1 cellular context compared by ENCODE assay signal in the genomic region with DNA sequence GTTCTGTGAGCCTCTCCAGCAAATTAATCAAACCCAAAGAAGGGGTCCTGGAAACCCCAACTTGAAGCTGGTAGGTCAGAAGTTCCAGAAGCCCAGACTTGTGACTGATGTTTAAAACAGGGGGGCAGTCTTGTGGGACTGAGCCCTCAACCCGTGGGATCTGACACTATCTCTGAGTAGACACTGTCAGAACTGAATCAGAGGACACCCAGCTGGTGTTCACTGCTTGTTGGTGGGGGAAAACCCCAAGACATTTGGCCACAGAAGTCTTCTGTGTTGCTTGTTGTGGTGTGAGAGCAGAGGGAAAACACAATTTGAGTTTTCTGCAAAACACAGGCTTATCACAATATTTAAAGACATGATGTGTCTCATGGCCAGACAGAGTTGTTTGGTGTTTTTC.
TF ChIP-seq lines count a peak whose summit lies in the region.

No MANE protein-coding gene starts in this region.

TF ChIP-seq in WTC11, 78 proteins besides CTCF, POLR2A, EP300 and RAD21 (continued from another document):
- TF ChIP-seq, protein P1, sequence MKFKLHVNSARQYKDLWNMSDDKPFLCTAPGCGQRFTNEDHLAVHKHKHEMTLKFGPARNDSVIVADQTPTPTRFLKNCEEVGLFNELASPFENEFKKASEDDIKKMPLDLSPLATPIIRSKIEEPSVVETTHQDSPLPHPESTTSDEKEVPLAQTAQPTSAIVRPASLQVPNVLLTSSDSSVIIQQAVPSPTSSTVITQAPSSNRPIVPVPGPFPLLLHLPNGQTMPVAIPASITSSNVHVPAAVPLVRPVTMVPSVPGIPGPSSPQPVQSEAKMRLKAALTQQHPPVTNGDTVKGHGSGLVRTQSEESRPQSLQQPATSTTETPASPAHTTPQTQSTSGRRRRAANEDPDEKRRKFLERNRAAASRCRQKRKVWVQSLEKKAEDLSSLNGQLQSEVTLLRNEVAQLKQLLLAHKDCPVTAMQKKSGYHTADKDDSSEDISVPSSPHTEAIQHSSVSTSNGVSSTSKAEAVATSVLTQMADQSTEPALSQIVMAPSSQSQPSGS (CRISPR knock-in tag; IDR thresholded peaks at IDR 0.05; ENCODE audit: borderline replicate concordance, low read depth), result no peak
- TF ChIP-seq ZNF138 (CRISPR knock-in tag; conservative IDR thresholded peaks at IDR 0.05), result no peak
- TF ChIP-seq JAZF1 (CRISPR knock-in tag; IDR thresholded peaks at IDR 0.05), result no peak
- TF ChIP-seq, protein P2, sequence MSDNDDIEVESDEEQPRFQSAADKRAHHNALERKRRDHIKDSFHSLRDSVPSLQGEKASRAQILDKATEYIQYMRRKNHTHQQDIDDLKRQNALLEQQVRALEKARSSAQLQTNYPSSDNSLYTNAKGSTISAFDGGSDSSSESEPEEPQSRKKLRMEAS (CRISPR knock-in tag; IDR thresholded peaks at IDR 0.05), result no peak
- no peak for TF ChIP-seq ATF1 (CRISPR knock-in tag; IDR thresholded peaks at IDR 0.05)
- no peak for TF ChIP-seq ETV6 (CRISPR knock-in tag; IDR thresholded peaks at IDR 0.05)
- TF ChIP-seq ZNF219 (CRISPR knock-in tag; IDR thresholded peaks at IDR 0.05; ENCODE audit: borderline replicate concordance), result no peak
- TF ChIP-seq, protein P3, sequence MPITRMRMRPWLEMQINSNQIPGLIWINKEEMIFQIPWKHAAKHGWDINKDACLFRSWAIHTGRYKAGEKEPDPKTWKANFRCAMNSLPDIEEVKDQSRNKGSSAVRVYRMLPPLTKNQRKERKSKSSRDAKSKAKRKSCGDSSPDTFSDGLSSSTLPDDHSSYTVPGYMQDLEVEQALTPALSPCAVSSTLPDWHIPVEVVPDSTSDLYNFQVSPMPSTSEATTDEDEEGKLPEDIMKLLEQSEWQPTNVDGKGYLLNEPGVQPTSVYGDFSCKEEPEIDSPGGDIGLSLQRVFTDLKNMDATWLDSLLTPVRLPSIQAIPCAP (CRISPR knock-in tag; IDR thresholded peaks at IDR 0.05), result no peak
- no peak for TF ChIP-seq NFE2L1 (CRISPR knock-in tag; IDR thresholded peaks at IDR 0.05)
